In the genomic region with DNA sequence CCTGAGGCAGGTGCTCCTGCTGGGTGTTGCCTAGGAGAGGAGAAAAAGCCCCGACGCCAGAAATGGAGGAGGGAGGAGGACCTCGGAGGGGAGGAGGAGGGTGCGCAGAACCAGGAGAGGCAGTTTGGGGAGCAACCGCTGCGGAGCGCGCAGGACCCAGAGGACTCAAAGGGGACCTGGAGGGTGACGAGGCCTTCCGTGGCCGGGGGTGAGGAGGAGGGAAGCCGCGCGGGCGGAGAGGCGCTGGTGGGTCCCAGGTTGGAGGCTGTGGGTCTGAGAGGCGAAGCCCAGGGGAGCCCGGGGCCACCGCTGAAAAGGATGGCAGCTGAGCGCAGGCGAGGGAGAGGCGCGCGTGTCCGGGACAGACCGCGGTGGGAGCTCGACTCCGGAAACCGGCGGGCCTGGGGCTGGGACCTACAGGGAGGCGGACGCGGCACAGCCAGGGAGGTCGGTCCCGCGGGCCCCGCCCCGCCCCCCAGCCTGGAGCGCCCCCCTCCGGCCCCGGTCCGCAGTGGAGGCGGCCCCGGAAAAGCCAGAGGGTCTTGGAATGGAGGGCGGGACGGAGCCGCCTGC, we compare ENCODE assay signal across 8 cellular contexts. TPM values are rescaled to one million over a fixed set of nuclear protein-coding genes. Genes with fewer than 3 reads are reported as not detected.
A peak's percentile ranks its signal among the peaks of the same experiment; 100 is the strongest.
DNase-seq lines count a peak whose midpoint lies in the region; ATAC-seq, FAIRE-seq and TF ChIP-seq lines count a peak whose summit lies in the region.

No MANE protein-coding gene starts in this region.

- no peak for TF ChIP-seq RAD21 in HepG2 (CRISPR knock-in tag; IDR thresholded peaks at IDR 0.05)

- no peak for FAIRE-seq in HepG2 (lab: Jason Lieb, UNC)

- CTCF ChIA-PET in HepG2 (lab: Yijun Ruan, JAX; ENCODE audit: low intra/inter-chr PET ratio, low total read pairs) = no interaction called here

- DNase-seq in Right ventricle myocardium inferior (ENCODE audit: missing footprints) (no peak), cardiac septum (ENCODE audit: low spot score) (no peak), NCI-H510A (lab: John Stamatoyannopoulos, UW) (peak; percentile 67), HepG2 (ENCODE audit: low spot score) (no peak), Ammon's horn (ENCODE audit: low spot score) (no peak)

- peak overlapping the region; percentile 84 to 87 (median 85) for H3K4me3 Mint-ChIP-seq in brain

- POLR2A ChIA-PET in HepG2 (lab: Yijun Ruan, JAX) = interaction anchor here (0.8 to 3.1 kb wide), 12 partner anchors 9 to 215 kb away, joined by 3 to 20 read pairs (median 4); partner anchors contain the start of genes ISG15, PLEKHN1 and UBE2J2

- no peaks in the 10 kb centered on the region for H3K9me3 ChIP-seq in HepG2 (ENCODE audit: low read length)

- peaks cover 27% of the 10 kb centered on the region for H3K4me1 Mint-ChIP-seq in brain

- no peaks in the 10 kb centered on the region for H3K9me3 Mint-ChIP-seq in brain

- H3K9ac ChIP-seq in HepG2 (ENCODE audit: insufficient read depth, low read depth, low read length) = peak overlapping the region; percentile 72

- H3K27ac ChIP-seq in HepG2 (ENCODE audit: extremely low read length, insufficient read depth, low read length) = peak overlapping the region; percentile 63
- H3K27ac ChIP-seq in urinary bladder (ENCODE audit: low read depth) = no peak overlapping the region

- H4K20me1 ChIP-seq in HepG2 (ENCODE audit: insufficient read depth, low read length) = no peaks in the 10 kb centered on the region

- H3K4me1 ChIP-seq in HepG2 (ENCODE audit: insufficient read depth, low read length) = peaks cover 39% of the 10 kb centered on the region
- H3K4me1 ChIP-seq in urinary bladder (ENCODE audit: insufficient read depth) = no peaks in the 10 kb centered on the region

- no peak overlapping the region for H2AFZ ChIP-seq in HepG2 (ENCODE audit: low read length)

- H3K36me3 Mint-ChIP-seq in brain = no peaks in the 10 kb centered on the region

- H3K27ac Mint-ChIP-seq in brain = peak overlapping the region in 2 of 5 experiments; percentile 31 to 58

- H3K27me3 Mint-ChIP-seq in brain = peaks cover 29% of the 10 kb centered on the region

- H3K27me3 ChIP-seq in HepG2 (ENCODE audit: control insufficient read depth in 1 of 2, insufficient read depth in 2 of 2, low read length in 2 of 2) = no peaks in the 10 kb centered on the region

- H3K4me3 ChIP-seq in HepG2 (replicated peaks in 1 of 3; ENCODE audit: insufficient read depth in 1 of 3, low read depth in 2 of 3, low read length in 3 of 3) = peak overlapping the region; percentile 77 to 96 (median 87)
- peak overlapping the region; percentile 54 for H3K4me3 ChIP-seq in urinary bladder (ENCODE audit: low read depth, low read length)

- BruUV-seq in HepG2 (replicated peaks; lab: Mats Ljungman, UMichigan) = no TSS peak

- in situ Hi-C loops in HepG2 (cut with HindIII; ENCODE audit: extremely low pct_ligation_motif_present, low pct_unique_long_range_greater_than_20kb) = loop anchor here (5.0 kb wide), 1 partner anchor 37 kb away; the partner anchor contains the start of gene AGRN

- 1% methylated on average over 22 of the region's 48 CpGs for WGBS in HepG2 (ENCODE audit: low lambda C conversion rate)
- WGBS in urinary bladder = 1% methylated on average over 48 of the region's 48 CpGs

- peak overlapping the region; percentile 95 for H3K4me2 ChIP-seq in HepG2 (ENCODE audit: low read depth, low read length)

- TF ChIP-seq CTCF in brain (conservative IDR thresholded peaks at IDR 0.05) = peak; percentile 51 to 61
- TF ChIP-seq CTCF in HepG2 (CRISPR knock-in tag; IDR thresholded peaks at IDR 0.05) = peak; percentile 54; the same call in 1 of the 2 replicates

- TF ChIP-seq EP300 in HepG2 (IDR thresholded peaks at IDR 0.05; ENCODE audit: low read depth in 2 of 2, low read length in 2 of 2) (no peak), HepG2 (CRISPR knock-in tag; IDR thresholded peaks at IDR 0.05; ENCODE audit: borderline replicate concordance) (no peak)

- ATAC-seq in Right ventricle myocardium inferior (peak; percentile 10), HG02759 (IDR thresholded peaks at IDR 0.05; ENCODE audit: unreplicated experiment) (peak; percentile 45), HepG2 (peak; percentile 56)

- no peak for TF ChIP-seq POLR2A in HepG2 (IDR thresholded peaks at IDR 0.05; ENCODE audit: insufficient read depth in 1 of 2, low read depth in 2 of 2, low read length in 2 of 2)

- H3K36me3 ChIP-seq in HepG2 (replicated peaks in 1 of 2; ENCODE audit: control insufficient read depth in 1 of 2, insufficient read depth in 2 of 2, low read length in 2 of 2) (peaks cover 4 to 7% of the 10 kb centered on the region in 2 experiments; a peak in 3 of 5 replicates), urinary bladder (ENCODE audit: insufficient read depth) (no peaks in the 10 kb centered on the region)

- intact Hi-C loops in Right ventricle myocardium inferior (cut with DNase I) = no loop called here
- intact Hi-C loops in cardiac septum (cut with DNase I) = no loop called here
- intact Hi-C loops in HepG2 (cut with micrococcal nuclease; ENCODE audit: unreplicated experiment) = loop anchor here (5.0 kb wide), 1 partner anchor 47 kb away; the partner anchor contains the start of gene ISG15

- no peaks in the 10 kb centered on the region for H3K79me2 ChIP-seq in HepG2 (ENCODE audit: insufficient read depth, low read length)

RNA-seq across cellular contexts. Expression of gene RNF223, which starts 15.1 kb away (rescaled TPM):
- total RNA-seq in Right ventricle myocardium inferior (not detected), cardiac septum (not detected), HepG2 (2016; rRNA removed; fragmentation: Illumina TruSeq; extraction: Trizol) (not detected in 2 replicates), urinary bladder (2.7 TPM)
- polyA plus RNA-seq in brain (ENCODE audit: insufficient read depth, low read depth, low replicate concordance) (not detected), HepG2 (2011; rRNA removed) (0.03 and 0.05 TPM in 2 replicates), urinary bladder (0.73 TPM)
- total RNA-seq in HepG2 (2016; cell fraction: cytosol; rRNA removed; fragmentation: Illumina TruSeq; extraction: Trizol; ENCODE audit: low read depth) = not detected in 2 replicates
- total RNA-seq in HepG2 (2016; cell fraction: insoluble cytoplasmic fraction; rRNA removed; fragmentation: Illumina TruSeq; extraction: Trizol) = not detected in 2 replicates
- total RNA-seq in HepG2 (2016; cell fraction: membrane; rRNA removed; fragmentation: Illumina TruSeq; extraction: Trizol) = not detected in 2 replicates
- total RNA-seq in HepG2 (2016; cell fraction: nucleus; rRNA removed; fragmentation: Illumina TruSeq; extraction: Trizol) = not detected in 2 replicates
- polyA plus RNA-seq in HepG2 (2011; cell fraction: cytosol; rRNA removed) = 0.04 TPM in 1 of 2 replicates, not detected in the other
- polyA plus RNA-seq in HepG2 (2011; cell fraction: nucleus; rRNA removed) = not detected in 2 replicates
- polyA plus RNA-seq in HepG2 (2012) = 0.07 and 0.08 TPM in 2 replicates
- polyA plus RNA-seq in HepG2 (2016; cell fraction: cytosol; fragmentation: Illumina TruSeq; extraction: Trizol; ENCODE audit: low read depth) = not detected in 2 replicates
- polyA plus RNA-seq in HepG2 (2016; cell fraction: insoluble cytoplasmic fraction; fragmentation: Illumina TruSeq; extraction: Trizol; ENCODE audit: low read depth) = not detected in 2 replicates
- polyA plus RNA-seq in HepG2 (2016; cell fraction: membrane; fragmentation: Illumina TruSeq; extraction: Trizol; ENCODE audit: low read depth) = not detected in 2 replicates
- not detected in 2 replicates for polyA plus RNA-seq in HepG2 (2016; cell fraction: nucleus; fragmentation: Illumina TruSeq; extraction: Trizol; ENCODE audit: insufficient read depth, low read depth)
- polyA minus RNA-seq in HepG2 (2011; rRNA and poly(A)+ RNA removed; ENCODE audit: low replicate concordance) = 2.1 TPM in 1 of 2 replicates, not detected in the other
- not detected in 2 replicates for polyA minus RNA-seq in HepG2 (2011; cell fraction: cytosol; rRNA and poly(A)+ RNA removed)
- 0.26 TPM in 1 of 2 replicates, not detected in the other for polyA minus RNA-seq in HepG2 (2011; cell fraction: nucleus; rRNA and poly(A)+ RNA removed)

RNA-seq across cellular contexts. Expression of gene AGRN, which starts 39.1 kb away (rescaled TPM):
- total RNA-seq in Right ventricle myocardium inferior = 14.1 TPM
- 27.0 TPM for total RNA-seq in cardiac septum
- polyA plus RNA-seq in brain (ENCODE audit: insufficient read depth, low read depth, low replicate concordance) = 37.8 TPM
- total RNA-seq in HepG2 (2016; rRNA removed; fragmentation: Illumina TruSeq; extraction: Trizol) = 7.3 and 29.8 TPM in 2 replicates
- 2.7 and 2.9 TPM in 2 replicates for total RNA-seq in HepG2 (2016; cell fraction: cytosol; rRNA removed; fragmentation: Illumina TruSeq; extraction: Trizol; ENCODE audit: low read depth)
- 5.9 and 28.3 TPM in 2 replicates for total RNA-seq in HepG2 (2016; cell fraction: insoluble cytoplasmic fraction; rRNA removed; fragmentation: Illumina TruSeq; extraction: Trizol)
- 4.9 and 5.0 TPM in 2 replicates for total RNA-seq in HepG2 (2016; cell fraction: membrane; rRNA removed; fragmentation: Illumina TruSeq; extraction: Trizol)
- 36.4 and 50.3 TPM in 2 replicates for total RNA-seq in HepG2 (2016; cell fraction: nucleus; rRNA removed; fragmentation: Illumina TruSeq; extraction: Trizol)
- 65.2 and 82.7 TPM in 2 replicates for polyA plus RNA-seq in HepG2 (2011; rRNA removed)
- polyA plus RNA-seq in HepG2 (2011; cell fraction: cytosol; rRNA removed) = 37.7 and 58.0 TPM in 2 replicates
- polyA plus RNA-seq in HepG2 (2011; cell fraction: nucleus; rRNA removed) = 667 and 906 TPM in 2 replicates
- polyA plus RNA-seq in HepG2 (2012) = 77.8 and 101 TPM in 2 replicates
- polyA plus RNA-seq in HepG2 (2016; cell fraction: cytosol; fragmentation: Illumina TruSeq; extraction: Trizol; ENCODE audit: low read depth) = 1.4 and 1.5 TPM in 2 replicates
- 10.7 and 15.5 TPM in 2 replicates for polyA plus RNA-seq in HepG2 (2016; cell fraction: insoluble cytoplasmic fraction; fragmentation: Illumina TruSeq; extraction: Trizol; ENCODE audit: low read depth)
- 3.2 and 3.6 TPM in 2 replicates for polyA plus RNA-seq in HepG2 (2016; cell fraction: membrane; fragmentation: Illumina TruSeq; extraction: Trizol; ENCODE audit: low read depth)
- polyA plus RNA-seq in HepG2 (2016; cell fraction: nucleus; fragmentation: Illumina TruSeq; extraction: Trizol; ENCODE audit: insufficient read depth, low read depth) = 125 and 134 TPM in 2 replicates
- 23.8 and 86.8 TPM in 2 replicates for polyA minus RNA-seq in HepG2 (2011; rRNA and poly(A)+ RNA removed; ENCODE audit: low replicate concordance)
- 41.3 and 50.7 TPM in 2 replicates for polyA minus RNA-seq in HepG2 (2011; cell fraction: cytosol; rRNA and poly(A)+ RNA removed)
- 80.3 and 86.4 TPM in 2 replicates for polyA minus RNA-seq in HepG2 (2011; cell fraction: nucleus; rRNA and poly(A)+ RNA removed)
- 43.3 TPM for total RNA-seq in urinary bladder
- polyA plus RNA-seq in urinary bladder = 38.7 TPM

RNA-seq across cellular contexts. Expression of gene ISG15, which starts 45.7 kb away (rescaled TPM):
- 19.2 TPM for total RNA-seq in Right ventricle myocardium inferior
- 18.2 TPM for total RNA-seq in cardiac septum
- 75.9 TPM for polyA plus RNA-seq in brain (ENCODE audit: insufficient read depth, low read depth, low replicate concordance)
- 54.9 and 68.4 TPM in 2 replicates for total RNA-seq in HepG2 (2016; rRNA removed; fragmentation: Illumina TruSeq; extraction: Trizol)
- 17.4 and 19.2 TPM in 2 replicates for total RNA-seq in HepG2 (2016; cell fraction: cytosol; rRNA removed; fragmentation: Illumina TruSeq; extraction: Trizol; ENCODE audit: low read depth)
- 52.2 and 77.4 TPM in 2 replicates for total RNA-seq in HepG2 (2016; cell fraction: insoluble cytoplasmic fraction; rRNA removed; fragmentation: Illumina TruSeq; extraction: Trizol)
- 17.7 and 18.1 TPM in 2 replicates for total RNA-seq in HepG2 (2016; cell fraction: membrane; rRNA removed; fragmentation: Illumina TruSeq; extraction: Trizol)
- 18.3 and 23.3 TPM in 2 replicates for total RNA-seq in HepG2 (2016; cell fraction: nucleus; rRNA removed; fragmentation: Illumina TruSeq; extraction: Trizol)
- polyA plus RNA-seq in HepG2 (2011; rRNA removed) = 42.1 and 63.7 TPM in 2 replicates
- 49.9 and 81.6 TPM in 2 replicates for polyA plus RNA-seq in HepG2 (2011; cell fraction: cytosol; rRNA removed)
- polyA plus RNA-seq in HepG2 (2011; cell fraction: nucleus; rRNA removed) = 24.5 and 32.4 TPM in 2 replicates
- polyA plus RNA-seq in HepG2 (2012) = 19.4 and 39.7 TPM in 2 replicates
- polyA plus RNA-seq in HepG2 (2016; cell fraction: cytosol; fragmentation: Illumina TruSeq; extraction: Trizol; ENCODE audit: low read depth) = 13.7 and 17.3 TPM in 2 replicates
- 47.3 and 49.3 TPM in 2 replicates for polyA plus RNA-seq in HepG2 (2016; cell fraction: insoluble cytoplasmic fraction; fragmentation: Illumina TruSeq; extraction: Trizol; ENCODE audit: low read depth)
- polyA plus RNA-seq in HepG2 (2016; cell fraction: membrane; fragmentation: Illumina TruSeq; extraction: Trizol; ENCODE audit: low read depth) = 10.1 and 12.3 TPM in 2 replicates
- 22.7 and 27.6 TPM in 2 replicates for polyA plus RNA-seq in HepG2 (2016; cell fraction: nucleus; fragmentation: Illumina TruSeq; extraction: Trizol; ENCODE audit: insufficient read depth, low read depth)
- 24.2 and 34.4 TPM in 2 replicates for polyA minus RNA-seq in HepG2 (2011; rRNA and poly(A)+ RNA removed; ENCODE audit: low replicate concordance)
- 11.4 and 13.3 TPM in 2 replicates for polyA minus RNA-seq in HepG2 (2011; cell fraction: cytosol; rRNA and poly(A)+ RNA removed)
- polyA minus RNA-seq in HepG2 (2011; cell fraction: nucleus; rRNA and poly(A)+ RNA removed) = 2.1 and 5.1 TPM in 2 replicates
- total RNA-seq in urinary bladder = 41.8 TPM
- polyA plus RNA-seq in urinary bladder = 75.7 TPM

RNA-seq across cellular contexts. Expression of gene C1orf159, which starts 56.9 kb away (rescaled TPM):
- total RNA-seq in Right ventricle myocardium inferior (2.9 TPM), cardiac septum (5.4 TPM), HepG2 (2016; rRNA removed; fragmentation: Illumina TruSeq; extraction: Trizol) (3.8 and 6.7 TPM in 2 replicates), urinary bladder (7.1 TPM)
- polyA plus RNA-seq in brain (ENCODE audit: insufficient read depth, low read depth, low replicate concordance) (10.8 TPM), HepG2 (2011; rRNA removed) (3.8 and 4.2 TPM in 2 replicates), urinary bladder (12.6 TPM)
- 6.3 and 6.8 TPM in 2 replicates for total RNA-seq in HepG2 (2016; cell fraction: cytosol; rRNA removed; fragmentation: Illumina TruSeq; extraction: Trizol; ENCODE audit: low read depth)
- 3.6 and 6.6 TPM in 2 replicates for total RNA-seq in HepG2 (2016; cell fraction: insoluble cytoplasmic fraction; rRNA removed; fragmentation: Illumina TruSeq; extraction: Trizol)
- total RNA-seq in HepG2 (2016; cell fraction: membrane; rRNA removed; fragmentation: Illumina TruSeq; extraction: Trizol) = 7.4 and 7.9 TPM in 2 replicates
- total RNA-seq in HepG2 (2016; cell fraction: nucleus; rRNA removed; fragmentation: Illumina TruSeq; extraction: Trizol) = 6.3 and 7.7 TPM in 2 replicates
- polyA plus RNA-seq in HepG2 (2011; cell fraction: cytosol; rRNA removed) = 1.7 and 4.2 TPM in 2 replicates
- polyA plus RNA-seq in HepG2 (2011; cell fraction: nucleus; rRNA removed) = 22.9 and 35.9 TPM in 2 replicates
- polyA plus RNA-seq in HepG2 (2012) = 2.8 and 3.2 TPM in 2 replicates
- polyA plus RNA-seq in HepG2 (2016; cell fraction: cytosol; fragmentation: Illumina TruSeq; extraction: Trizol; ENCODE audit: low read depth) = 4.7 and 6.0 TPM in 2 replicates
- 3.5 and 4.0 TPM in 2 replicates for polyA plus RNA-seq in HepG2 (2016; cell fraction: insoluble cytoplasmic fraction; fragmentation: Illumina TruSeq; extraction: Trizol; ENCODE audit: low read depth)
- 7.0 and 8.1 TPM in 2 replicates for polyA plus RNA-seq in HepG2 (2016; cell fraction: membrane; fragmentation: Illumina TruSeq; extraction: Trizol; ENCODE audit: low read depth)
- 19.9 and 20.1 TPM in 2 replicates for polyA plus RNA-seq in HepG2 (2016; cell fraction: nucleus; fragmentation: Illumina TruSeq; extraction: Trizol; ENCODE audit: insufficient read depth, low read depth)
- polyA minus RNA-seq in HepG2 (2011; rRNA and poly(A)+ RNA removed; ENCODE audit: low replicate concordance) = 2.9 and 5.6 TPM in 2 replicates
- polyA minus RNA-seq in HepG2 (2011; cell fraction: cytosol; rRNA and poly(A)+ RNA removed) = 2.1 and 2.2 TPM in 2 replicates
- polyA minus RNA-seq in HepG2 (2011; cell fraction: nucleus; rRNA and poly(A)+ RNA removed) = 3.7 and 4.5 TPM in 2 replicates

RNA-seq across cellular contexts. Expression of gene HES4, which starts 59.1 kb away (rescaled TPM):
- total RNA-seq in Right ventricle myocardium inferior = 36.7 TPM
- total RNA-seq in cardiac septum = 56.5 TPM
- 4.9 TPM for polyA plus RNA-seq in brain (ENCODE audit: insufficient read depth, low read depth, low replicate concordance)
- 4.4 and 8.8 TPM in 2 replicates for total RNA-seq in HepG2 (2016; rRNA removed; fragmentation: Illumina TruSeq; extraction: Trizol)
- 16.5 and 25.5 TPM in 2 replicates for total RNA-seq in HepG2 (2016; cell fraction: cytosol; rRNA removed; fragmentation: Illumina TruSeq; extraction: Trizol; ENCODE audit: low read depth)
- 3.4 and 7.9 TPM in 2 replicates for total RNA-seq in HepG2 (2016; cell fraction: insoluble cytoplasmic fraction; rRNA removed; fragmentation: Illumina TruSeq; extraction: Trizol)
- 13.5 and 18.3 TPM in 2 replicates for total RNA-seq in HepG2 (2016; cell fraction: membrane; rRNA removed; fragmentation: Illumina TruSeq; extraction: Trizol)
- total RNA-seq in HepG2 (2016; cell fraction: nucleus; rRNA removed; fragmentation: Illumina TruSeq; extraction: Trizol) = 6.5 and 8.0 TPM in 2 replicates
- 10.6 and 17.6 TPM in 2 replicates for polyA plus RNA-seq in HepG2 (2011; rRNA removed)
- polyA plus RNA-seq in HepG2 (2011; cell fraction: cytosol; rRNA removed) = 11.6 and 28.6 TPM in 2 replicates
- 190 and 210 TPM in 2 replicates for polyA plus RNA-seq in HepG2 (2011; cell fraction: nucleus; rRNA removed)
- 4.3 and 7.0 TPM in 2 replicates for polyA plus RNA-seq in HepG2 (2012)
- polyA plus RNA-seq in HepG2 (2016; cell fraction: cytosol; fragmentation: Illumina TruSeq; extraction: Trizol; ENCODE audit: low read depth) = 17.0 and 22.1 TPM in 2 replicates
- polyA plus RNA-seq in HepG2 (2016; cell fraction: insoluble cytoplasmic fraction; fragmentation: Illumina TruSeq; extraction: Trizol; ENCODE audit: low read depth) = 4.5 and 6.0 TPM in 2 replicates
- 10.6 and 11.4 TPM in 2 replicates for polyA plus RNA-seq in HepG2 (2016; cell fraction: membrane; fragmentation: Illumina TruSeq; extraction: Trizol; ENCODE audit: low read depth)
- polyA plus RNA-seq in HepG2 (2016; cell fraction: nucleus; fragmentation: Illumina TruSeq; extraction: Trizol; ENCODE audit: insufficient read depth, low read depth) = 16.1 and 18.4 TPM in 2 replicates
- 2.2 and 6.1 TPM in 2 replicates for polyA minus RNA-seq in HepG2 (2011; rRNA and poly(A)+ RNA removed; ENCODE audit: low replicate concordance)
- 6.4 and 8.5 TPM in 2 replicates for polyA minus RNA-seq in HepG2 (2011; cell fraction: cytosol; rRNA and poly(A)+ RNA removed)
- polyA minus RNA-seq in HepG2 (2011; cell fraction: nucleus; rRNA and poly(A)+ RNA removed) = 4.6 and 8.9 TPM in 2 replicates
- 9.8 TPM for total RNA-seq in urinary bladder
- 38.5 TPM for polyA plus RNA-seq in urinary bladder
